In the genomic region with DNA sequence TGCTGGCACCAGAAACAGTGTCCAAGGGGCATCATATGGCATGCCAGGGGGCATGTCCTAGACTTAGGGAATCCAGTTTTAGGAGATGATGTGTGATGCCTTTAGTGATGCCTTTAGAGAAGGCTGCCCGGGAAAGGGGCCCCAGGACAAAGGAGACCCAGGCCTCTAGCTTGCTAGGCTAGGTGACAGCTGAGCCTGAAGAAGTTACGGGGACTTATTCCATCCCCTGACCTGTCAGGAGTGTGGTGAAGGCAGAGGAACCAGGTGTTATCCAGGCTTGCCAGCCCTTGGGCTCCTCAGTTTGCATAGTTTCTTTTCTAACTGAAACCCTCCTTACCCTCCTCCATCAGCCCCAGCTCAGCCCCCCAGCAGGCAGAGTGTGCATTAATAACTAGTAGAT, we compare ENCODE assay signal across 1 cellular context.
TF ChIP-seq lines count a peak whose summit lies in the region.

No MANE protein-coding gene starts in this region.

TF ChIP-seq in H1, 55 proteins besides CTCF, POLR2A, EP300 and RAD21 (continued from another document):
- TF ChIP-seq, protein P1, sequence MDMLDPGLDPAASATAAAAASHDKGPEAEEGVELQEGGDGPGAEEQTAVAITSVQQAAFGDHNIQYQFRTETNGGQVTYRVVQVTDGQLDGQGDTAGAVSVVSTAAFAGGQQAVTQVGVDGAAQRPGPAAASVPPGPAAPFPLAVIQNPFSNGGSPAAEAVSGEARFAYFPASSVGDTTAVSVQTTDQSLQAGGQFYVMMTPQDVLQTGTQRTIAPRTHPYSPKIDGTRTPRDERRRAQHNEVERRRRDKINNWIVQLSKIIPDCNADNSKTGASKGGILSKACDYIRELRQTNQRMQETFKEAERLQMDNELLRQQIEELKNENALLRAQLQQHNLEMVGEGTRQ (IDR thresholded peaks at IDR 0.05; ENCODE audit: low read length): no peak
- TF ChIP-seq TAF7 (optimal IDR thresholded peaks at IDR 0.05; ENCODE audit: borderline replicate concordance, low read depth, low read length) (no peak), CHD2 (IDR thresholded peaks at IDR 0.05; ENCODE audit: low read length) (no peak), BACH1 (IDR thresholded peaks at IDR 0.05; ENCODE audit: low read length) (no peak)
